In the genomic region with DNA sequence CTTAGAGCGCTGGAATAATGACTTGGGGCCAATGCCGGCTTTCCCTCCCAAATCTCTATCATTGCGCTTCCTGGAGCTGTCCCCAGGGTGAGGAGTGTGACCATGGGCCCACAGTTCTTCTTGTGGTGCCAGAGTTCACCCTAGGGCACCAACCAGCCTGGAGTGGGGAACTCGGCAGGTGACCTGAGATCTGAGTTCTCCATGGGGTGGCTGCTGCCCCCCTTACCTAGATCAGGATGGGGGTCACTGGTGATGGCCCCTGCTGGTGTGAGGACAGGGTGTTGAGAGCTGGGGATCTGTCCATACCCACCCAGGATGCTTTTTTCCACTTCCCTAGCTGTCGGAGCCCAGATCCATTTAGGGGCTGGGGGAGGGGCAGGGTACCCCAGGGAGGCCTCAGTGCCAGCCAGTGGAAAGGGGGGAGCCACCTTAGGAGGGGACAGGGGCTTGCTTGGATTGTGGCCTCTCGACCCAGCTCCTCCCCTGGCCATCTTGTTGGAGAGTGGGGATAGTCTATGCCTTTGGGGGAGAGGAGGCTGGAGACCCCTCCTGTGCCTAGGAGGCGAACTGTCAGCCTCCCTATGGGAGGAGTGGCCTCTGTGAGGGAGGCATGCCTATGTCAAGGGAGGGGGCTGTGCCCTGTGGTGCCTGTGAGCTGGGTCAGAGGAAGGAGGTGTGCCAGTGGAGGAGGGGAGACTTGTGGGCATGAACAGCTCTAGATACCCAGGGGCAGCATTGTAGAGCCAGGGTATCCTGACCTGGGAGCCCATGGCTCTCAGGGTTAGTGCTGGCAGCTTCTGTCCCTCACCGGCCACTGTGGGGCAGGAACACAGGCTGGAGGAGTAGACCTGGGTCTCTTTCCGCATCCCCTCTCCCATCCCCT, we compare ENCODE assay signal across 10 cellular contexts. TPM values are rescaled to one million over a fixed set of nuclear protein-coding genes. Genes with fewer than 3 reads are reported as not detected.
DNase-seq lines count a peak whose midpoint lies in the region; ATAC-seq and TF ChIP-seq lines count a peak whose summit lies in the region.
"Had no signal": no experiment of that assay in that cellular context is flagged by ENCODE, and none has a peak within 500 bp of the region (broad histone marks: within the 10 kb centered on the region; RNA-seq: fewer than 3 reads in every experiment).

No MANE protein-coding gene starts in this region.

- peak overlapping the region; percentile 67 for H3K9ac ChIP-seq in neural cell (ENCODE audit: low read length)

- H3F3A ChIP-seq in neural cell (ENCODE audit: insufficient read depth, low read length, poor library complexity, severe bottlenecking) = no peaks in the 10 kb centered on the region

- peaks cover 5% of the 10 kb centered on the region for H3K36me3 Mint-ChIP-seq in CD4-positive, alpha-beta T cell (ENCODE audit: low read depth)
- no peaks in the 10 kb centered on the region for H3K36me3 Mint-ChIP-seq in activated T-helper 1 cell treated with anti-CD3 and anti-CD28 coated beads, Interleukin-12 subunit alpha, Interleukin-12 subunit beta, Interleukin-2, Interleukin-4 antibody, amounts not matched to agents 30 ng/mL and 10 ng/mL and 1 ng/mL, durations not matched to agents 14 hours and 24 hours and 36 hours (ENCODE audit: low read depth)

- CTCF ChIA-PET in CD4-positive, alpha-beta T cell (lab: Charles Lee) = no interaction called here

- no peaks in the 10 kb centered on the region for H3K79me2 ChIP-seq in neural cell (replicated peaks; ENCODE audit: insufficient read depth, low read length)

- no peak overlapping the region for H3K27ac ChIP-seq in CD4-positive, alpha-beta T cell (ENCODE audit: low read depth, low read length)
- no peak overlapping the region for H3K27ac ChIP-seq in neural cell (ENCODE audit: low read length)
- H3K27ac ChIP-seq in tibial nerve = no peak overlapping the region

- no peak for TF ChIP-seq RAD21 in neural cell (conservative IDR thresholded peaks at IDR 0.05)

- ATAC-seq in CD4-positive, alpha-beta T cell (ENCODE audit: poor library complexity) = no peak
- no peak for ATAC-seq in GM21390 (IDR thresholded peaks at IDR 0.05; ENCODE audit: unreplicated experiment)
- ATAC-seq: heart left ventricle had no signal

- H3K9me2 ChIP-seq in neural cell (ENCODE audit: insufficient read depth, low read length) = no peaks in the 10 kb centered on the region

- no peak for TF ChIP-seq POLR2A in tibial nerve (IDR thresholded peaks at IDR 0.05)

- H3K36me3 ChIP-seq in neural cell (ENCODE audit: insufficient read depth, low read length) (no peaks in the 10 kb centered on the region), tibial nerve (no peaks in the 10 kb centered on the region)
- H3K36me3 ChIP-seq: heart left ventricle, MG63 had no signal

- H3K27ac Mint-ChIP-seq in CD4-positive, alpha-beta T cell = no peak overlapping the region
- no peak overlapping the region for H3K27ac Mint-ChIP-seq in activated T-helper 1 cell treated with anti-CD3 and anti-CD28 coated beads, Interleukin-12 subunit alpha, Interleukin-12 subunit beta, Interleukin-2, Interleukin-4 antibody, amounts not matched to agents 30 ng/mL and 10 ng/mL and 1 ng/mL, durations not matched to agents 14 hours and 24 hours and 36 hours

- H4K20me1 ChIP-seq in neural cell (ENCODE audit: insufficient read depth) = no peaks in the 10 kb centered on the region

- peak overlapping the region; percentile 65 for H3K4me2 ChIP-seq in neural cell (ENCODE audit: low read length)

- WGBS in tibial nerve, 2 donors = 64 to 69% methylated on average over 9 of the region's 9 CpGs

- peaks cover 0 to 59% (median 24%) of the 10 kb centered on the region in 4 donors for H3K4me1 ChIP-seq in tibial nerve

- POLR2A ChIA-PET in CD4-positive, alpha-beta T cell (lab: Charles Lee) = interaction anchor here (2.4 kb wide), 1 partner anchor 19 kb away, joined by 13 read pairs; no protein-coding TSS in a partner anchor

- TF ChIP-seq EP300 in neural cell (conservative IDR thresholded peaks at IDR 0.05; ENCODE audit: poor library complexity, severe bottlenecking) (no peak), tibial nerve (IDR thresholded peaks at IDR 0.05) (no peak)

- DNase-seq in CD4-positive, alpha-beta T cell = no peak
- DNase-seq in GM10266 (ENCODE audit: extremely low spot score) (peak; percentile 29), tibial nerve (ENCODE audit: low spot score in 2 of 2) (no peak)
- no peak for DNase-seq in activated T-helper 1 cell treated with anti-CD3 and anti-CD28 coated beads, Interleukin-12 subunit alpha, Interleukin-12 subunit beta, Interleukin-2, Interleukin-4 antibody, amounts not matched to agents 30 ng/mL and 10 ng/mL and 1 ng/mL, durations not matched to agents 14 hours and 24 hours and 36 hours (ENCODE audit: low spot score)
- no peak for DNase-seq in activated CD8-positive, alpha-beta memory T cell treated with anti-CD3 and anti-CD28 coated beads for 24 hours
- no peak for DNase-seq in stimulated activated CD4-positive, alpha-beta T cell treated with anti-CD3 and anti-CD28 coated beads, Interleukin-2, amount 100 ng/mL, for 24 hours
- DNase-seq: MG63 had no signal

- no peaks in the 10 kb centered on the region for H3K9me3 ChIP-seq in CD4-positive, alpha-beta T cell (ENCODE audit: control insufficient read depth, low read length)
- H3K9me3 ChIP-seq in neural cell (ENCODE audit: low read length) (no peaks in the 10 kb centered on the region), tibial nerve (no peaks in the 10 kb centered on the region)
- H3K9me3 ChIP-seq: heart left ventricle, MG63 had no signal

- H3K9me3 Mint-ChIP-seq in CD4-positive, alpha-beta T cell = no peaks in the 10 kb centered on the region
- H3K9me3 Mint-ChIP-seq in activated T-helper 1 cell treated with anti-CD3 and anti-CD28 coated beads, Interleukin-12 subunit alpha, Interleukin-12 subunit beta, Interleukin-2, Interleukin-4 antibody, amounts not matched to agents 30 ng/mL and 10 ng/mL and 1 ng/mL, durations not matched to agents 14 hours and 24 hours and 36 hours = no peaks in the 10 kb centered on the region

- TF ChIP-seq CTCF in CD4-positive, alpha-beta T cell (IDR thresholded peaks at IDR 0.05) = no peak
- TF ChIP-seq CTCF in GM10266 (IDR thresholded peaks at IDR 0.05; ENCODE audit: control insufficient read depth, insufficient read depth, low read depth, missing control alignments) (no peak), neural cell (IDR thresholded peaks at IDR 0.05; ENCODE audit: poor library complexity, severe bottlenecking) (no peak), tibial nerve (IDR thresholded peaks at IDR 0.05) (no peak)

- peaks cover 40% of the 10 kb centered on the region for H3K27me3 Mint-ChIP-seq in CD4-positive, alpha-beta T cell
- peaks cover 46% of the 10 kb centered on the region for H3K27me3 Mint-ChIP-seq in activated T-helper 1 cell treated with anti-CD3 and anti-CD28 coated beads, Interleukin-12 subunit alpha, Interleukin-12 subunit beta, Interleukin-2, Interleukin-4 antibody, amounts not matched to agents 30 ng/mL and 10 ng/mL and 1 ng/mL, durations not matched to agents 14 hours and 24 hours and 36 hours (ENCODE audit: insufficient read depth)

- H3K4me3 Mint-ChIP-seq in CD4-positive, alpha-beta T cell = peak overlapping the region; percentile 82
- peak overlapping the region; percentile 38 for H3K4me3 Mint-ChIP-seq in activated T-helper 1 cell treated with anti-CD3 and anti-CD28 coated beads, Interleukin-12 subunit alpha, Interleukin-12 subunit beta, Interleukin-2, Interleukin-4 antibody, amounts not matched to agents 30 ng/mL and 10 ng/mL and 1 ng/mL, durations not matched to agents 14 hours and 24 hours and 36 hours

- H3K4me1 Mint-ChIP-seq in CD4-positive, alpha-beta T cell (ENCODE audit: low read depth) = peaks cover 19% of the 10 kb centered on the region
- no peaks in the 10 kb centered on the region for H3K4me1 Mint-ChIP-seq in activated T-helper 1 cell treated with anti-CD3 and anti-CD28 coated beads, Interleukin-12 subunit alpha, Interleukin-12 subunit beta, Interleukin-2, Interleukin-4 antibody, amounts not matched to agents 30 ng/mL and 10 ng/mL and 1 ng/mL, durations not matched to agents 14 hours and 24 hours and 36 hours (ENCODE audit: low read depth)

- H3K4me3 ChIP-seq in neural cell (ENCODE audit: low read length) (peak overlapping the region; percentile 80), tibial nerve (no peak overlapping the region)
- H3K4me3 ChIP-seq: MG63 had no signal

- peaks cover 31% of the 10 kb centered on the region for H3K27me3 ChIP-seq in CD4-positive, alpha-beta T cell (ENCODE audit: control insufficient read depth, insufficient read depth, low read length)
- H3K27me3 ChIP-seq in neural cell (ENCODE audit: insufficient read depth, low read depth, low read length) = peaks cover 53% of the 10 kb centered on the region
- H3K27me3 ChIP-seq in tibial nerve = peaks cover 0 to 31% of the 10 kb centered on the region in 2 donors

- intact Hi-C loops in CD4-positive, alpha-beta T cell (cut with DNase I, micrococcal nuclease) = loop anchor here in 1 of 2 experiments (2.0 to 10.0 kb wide), 6 partner anchors 18 to 1812 kb away; a partner anchor contains a TSS
- intact Hi-C loops in activated T-helper 1 cell treated with anti-CD3 and anti-CD28 coated beads, Interleukin-12 subunit alpha, Interleukin-12 subunit beta, Interleukin-2, Interleukin-4 antibody, amounts not matched to agents 30 ng/mL and 10 ng/mL and 1 ng/mL, durations not matched to agents 14 hours and 24 hours and 36 hours (cut with micrococcal nuclease) = no loop called here

- H2AFZ ChIP-seq in neural cell (ENCODE audit: low read depth, low read length) = no peak overlapping the region

TF ChIP-seq in neural cell, 6 proteins besides CTCF, POLR2A, EP300 and RAD21 (continues in another document):
- no peak for TF ChIP-seq SMC3 (conservative IDR thresholded peaks at IDR 0.05; ENCODE audit: poor library complexity)
- no peak for TF ChIP-seq TAF1 (IDR thresholded peaks at IDR 0.05; ENCODE audit: low read depth)
- no peak for TF ChIP-seq MXI1 (conservative IDR thresholded peaks at IDR 0.05; ENCODE audit: poor library complexity, severe bottlenecking)

RNA-seq across cellular contexts. Expression of a gene that starts 1.8 kb away (rescaled TPM):
- total RNA-seq in CD4-positive, alpha-beta T cell = 1 to 10 TPM; 1.2 to 2.2 TPM
- not detected in 2 replicates for total RNA-seq in activated T-helper 1 cell treated with anti-CD3 and anti-CD28 coated beads, Interleukin-12 subunit alpha, Interleukin-12 subunit beta, Interleukin-2, Interleukin-4 antibody, amounts not matched to agents 30 ng/mL and 10 ng/mL and 1 ng/mL, durations not matched to agents 14 hours and 24 hours and 36 hours
- 0.59 and 3.2 TPM in 2 replicates for polyA plus RNA-seq in neural cell
- 3.5 and 3.9 TPM in 2 replicates for polyA minus RNA-seq in neural cell
- total RNA-seq in tibial nerve = 1 to 10 TPM in 2 of 4 donors, under 1 TPM in 2; 0.44 to 4.4 (median 1.7) TPM
